In genomic region chr3:195659136-195659533, GRCh38 we compare ENCODE assay signal across 8 cellular contexts.
DNase-seq lines count a peak whose midpoint lies in the region; ATAC-seq and TF ChIP-seq lines count a peak whose summit lies in the region.
"Not testable (repeated sequence)": the region's sequence is repeated elsewhere in the genome, so short reads cannot be mapped to it uniquely, and the experiment has no call there.

No MANE protein-coding gene starts in this region.

- H3K4me3 ChIP-seq in BLaER1 = peak overlapping the region; percentile 71; the same call in 1 of the 2 replicates
- peak overlapping the region; percentile 36 to 43; a peak in 3 of 4 replicates for H3K4me3 ChIP-seq in SK-N-SH (ENCODE audit: low read depth in 2 of 2, low read length in 1 of 2)
- H3K4me3 ChIP-seq in mammary epithelial cell (replicated peaks in 1 of 3; ENCODE audit: insufficient read depth in 1 of 3, low read depth in 2 of 3, low read length in 3 of 3) = peak overlapping the region in 2 of 3 experiments; percentile 22 to 43
- H3K4me3 ChIP-seq in heart left ventricle = peak overlapping the region in 8 of 12 donors; percentile 61 to 82 (median 68)

- peaks cover 13% of the 10 kb centered on the region; the same call in 1 of the 2 replicates for H3K79me2 ChIP-seq in SK-N-SH (ENCODE audit: insufficient read depth)
- H3K79me2 ChIP-seq in mammary epithelial cell (ENCODE audit: insufficient read depth, low read length) = peaks cover 21% of the 10 kb centered on the region

- dilution Hi-C loops in mammary epithelial cell (cut with HindIII; ENCODE audit: low sequenced_read_pairs) = not testable (repeated sequence)

- peak overlapping the region; percentile 78 for H3K4me3 Mint-ChIP-seq in HFFc6
- H3K4me3 Mint-ChIP-seq in activated T-cell treated with anti-CD3 and anti-CD28 coated beads, Interleukin-2, amount 50 U/mL, for 4 hours = peak overlapping the region; percentile 61
- H3K4me3 Mint-ChIP-seq in neural crest cell = peak overlapping the region; percentile 57
- peak overlapping the region; percentile 66 for H3K4me3 Mint-ChIP-seq in type B pancreatic cell

- intact Hi-C loops in mammary epithelial cell (cut with micrococcal nuclease); heart left ventricle (cut with DNase I): not testable (repeated sequence)

- not testable (repeated sequence) for H3K27me3 ChIP-seq in BLaER1; SK-N-SH (ENCODE audit: insufficient read depth); mammary epithelial cell (ENCODE audit: insufficient read depth, low read length); heart left ventricle

- not testable (repeated sequence) for H3K36me3 Mint-ChIP-seq in HFFc6 (ENCODE audit: low read depth); activated T-cell treated with anti-CD3 and anti-CD28 coated beads, Interleukin-2, amount 50 U/mL, for 4 hours (ENCODE audit: insufficient read depth); neural crest cell (ENCODE audit: low read depth); type B pancreatic cell

- not testable (repeated sequence) for TF ChIP-seq CTCF in HFFc6 (IDR thresholded peaks at IDR 0.05); SK-N-SH (IDR thresholded peaks at IDR 0.05); mammary epithelial cell (conservative IDR thresholded peaks at IDR 0.05 in 1 of 2, IDR thresholded peaks at IDR 0.05 in 1 of 2; ENCODE audit: extremely low read depth in 1 of 2, insufficient read depth in 1 of 2, low read depth in 1 of 2, low read length in 2 of 2); heart left ventricle (IDR thresholded peaks at IDR 0.05); neural crest cell (conservative IDR thresholded peaks at IDR 0.05); type B pancreatic cell (conservative IDR thresholded peaks at IDR 0.05)

- not testable (repeated sequence) for TF ChIP-seq EP300 in SK-N-SH (IDR thresholded peaks at IDR 0.05; ENCODE audit: borderline replicate concordance in 1 of 2, low read depth in 1 of 2, low read length in 1 of 2)

- in situ Hi-C loops in mammary epithelial cell (cut with MboI; ENCODE audit: low sequenced_read_pairs in 2 of 2) = not testable (repeated sequence)

- TF ChIP-seq RAD21 in SK-N-SH (IDR thresholded peaks at IDR 0.05; ENCODE audit: low read length) = not testable (repeated sequence)

- CTCF ChIA-PET in SK-N-SH (lab: Yijun Ruan, JAX); mammary epithelial cell (lab: Charles Lee; ENCODE audit: low non-redundant PET): not testable (repeated sequence)

- H3K4me1 Mint-ChIP-seq in HFFc6 (ENCODE audit: low read depth); activated T-cell treated with anti-CD3 and anti-CD28 coated beads, Interleukin-2, amount 50 U/mL, for 4 hours (ENCODE audit: low read depth); neural crest cell; type B pancreatic cell (ENCODE audit: unreplicated experiment): not testable (repeated sequence)

- peak overlapping the region; percentile 55 for H3K4me2 ChIP-seq in BLaER1
- peak overlapping the region; percentile 73 for H3K4me2 ChIP-seq in SK-N-SH
- H3K4me2 ChIP-seq in mammary epithelial cell (ENCODE audit: insufficient read depth, low read depth, low read length) = peak overlapping the region; percentile 60

- not testable (repeated sequence) for H3K27ac ChIP-seq in BLaER1; SK-N-SH (ENCODE audit: low read depth in 2 of 2, low read length in 1 of 2); mammary epithelial cell (ENCODE audit: insufficient read depth, low read depth, low read length); heart left ventricle

- not testable (repeated sequence) for H3K9me3 ChIP-seq in BLaER1; SK-N-SH; mammary epithelial cell (replicated peaks; ENCODE audit: insufficient read depth, low read length); heart left ventricle

- POLR2A ChIA-PET in SK-N-SH (lab: Yijun Ruan, JAX) = not testable (repeated sequence)

- H3K9me3 Mint-ChIP-seq in HFFc6; activated T-cell treated with anti-CD3 and anti-CD28 coated beads, Interleukin-2, amount 50 U/mL, for 4 hours; neural crest cell; type B pancreatic cell: not testable (repeated sequence)

- not testable (repeated sequence) for H3K27ac Mint-ChIP-seq in HFFc6; neural crest cell (ENCODE audit: unreplicated experiment); type B pancreatic cell

- ATAC-seq in activated T-cell treated with anti-CD3 and anti-CD28 coated beads, Interleukin-2, amount 50 U/mL, for 4 hours = peak; percentile 19 to 25
- not testable (repeated sequence) for ATAC-seq in heart left ventricle

- not testable (repeated sequence) for DNase-seq in HFFc6; SK-N-SH; activated T-cell treated with anti-CD3 and anti-CD28 coated beads, Interleukin-2, amount 50 U/mL, for 4 hours; mammary epithelial cell; heart left ventricle; neural crest cell (ENCODE audit: low read depth, low spot score); type B pancreatic cell (ENCODE audit: extremely low spot score, unreplicated experiment)

- H3F3A ChIP-seq in SK-N-SH (replicated peaks; ENCODE audit: insufficient read depth) = not testable (repeated sequence)

- not testable (repeated sequence) for H2AFZ ChIP-seq in SK-N-SH (ENCODE audit: low read depth); mammary epithelial cell (ENCODE audit: low read depth, low read length)

- H3K9me2 ChIP-seq in SK-N-SH = not testable (repeated sequence)

- H3K36me3 ChIP-seq in BLaER1; SK-N-SH (replicated peaks in 1 of 2; ENCODE audit: control insufficient read depth in 1 of 2, insufficient read depth in 2 of 2, low read length in 1 of 2); mammary epithelial cell (ENCODE audit: insufficient read depth, low read length): not testable (repeated sequence)
- peaks cover 0 to 10% (median 4%) of the 10 kb centered on the region in 9 donors for H3K36me3 ChIP-seq in heart left ventricle

- H3K4me1 ChIP-seq in BLaER1; SK-N-SH (ENCODE audit: control insufficient read depth in 1 of 2, insufficient read depth in 2 of 2, low read depth in 1 of 2, low read length in 1 of 2); mammary epithelial cell (ENCODE audit: insufficient read depth, low read length): not testable (repeated sequence)
- H3K4me1 ChIP-seq in heart left ventricle = peaks cover 0 to 11% (median 0%) of the 10 kb centered on the region in 12 donors

- TF ChIP-seq POLR2A in heart left ventricle (IDR thresholded peaks at IDR 0.05) = not testable (repeated sequence)

- 70% methylated on average over 5 of the region's 7 CpGs for WGBS in SK-N-SH (ENCODE audit: low lambda C conversion rate)
- WGBS in mammary epithelial cell (ENCODE audit: low coverage, missing lambda C conversion rate) = 77% methylated on average over 7 of the region's 7 CpGs
- 40 to 77% methylated on average over 1 to 3 of the region's 7 CpGs; no CpG with 5 or more reads in 2 of the 4 donors for WGBS in heart left ventricle, 4 donors

- not testable (repeated sequence) for BruUV-seq in mammary epithelial cell (replicated peaks; lab: Mats Ljungman, UMichigan)

- not testable (repeated sequence) for H3K9ac ChIP-seq in BLaER1; SK-N-SH; mammary epithelial cell (ENCODE audit: insufficient read depth, low read length)

- not testable (repeated sequence) for H4K20me1 ChIP-seq in BLaER1; SK-N-SH (ENCODE audit: insufficient read depth); mammary epithelial cell (ENCODE audit: insufficient read depth, low read length)

- H3K27me3 Mint-ChIP-seq in HFFc6 (ENCODE audit: insufficient read depth); activated T-cell treated with anti-CD3 and anti-CD28 coated beads, Interleukin-2, amount 50 U/mL, for 4 hours (ENCODE audit: low read depth); neural crest cell (ENCODE audit: low read depth); type B pancreatic cell: not testable (repeated sequence)
